In genomic region chr3:48829525-48829924, GRCh38 we compare ENCODE assay signal across 2 cellular contexts. TPM values are rescaled to one million over a fixed set of nuclear protein-coding genes. Genes with fewer than 3 reads are reported as not detected.
DNase-seq lines count a peak whose midpoint lies in the region; ATAC-seq, FAIRE-seq and TF ChIP-seq lines count a peak whose summit lies in the region.
"Not testable (repeated sequence)": the region's sequence is repeated elsewhere in the genome, so short reads cannot be mapped to it uniquely, and the experiment has no call there.

No MANE protein-coding gene starts in this region.

- H3K9me3 ChIP-seq in K562 (replicated peaks; ENCODE audit: control insufficient read depth, insufficient read depth, low read depth, low read length) = not testable (repeated sequence)

- H3K27me3 ChIP-seq in K562 (ENCODE audit: control insufficient read depth in 2 of 2, insufficient read depth in 2 of 2, low read length in 2 of 2) = not testable (repeated sequence)

- intact Hi-C loops in K562 (cut with micrococcal nuclease) = not testable (repeated sequence)

- not testable (repeated sequence) for H3K4me1 ChIP-seq in K562 (replicated peaks in 1 of 2; ENCODE audit: control insufficient read depth in 2 of 2, insufficient read depth in 2 of 2, low read length in 2 of 2)

- TF ChIP-seq EP300 in K562 (IDR thresholded peaks at IDR 0.05; ENCODE audit: low read length) = not testable (repeated sequence)

- H3K4me2 ChIP-seq in K562 (ENCODE audit: insufficient read depth, low read length) = not testable (repeated sequence)

- not testable (repeated sequence) for H3K4me3 ChIP-seq in K562

- ATAC-seq in K562 = not testable (repeated sequence)

- H3K79me2 ChIP-seq in K562 (ENCODE audit: control insufficient read depth, insufficient read depth, low read length) = peaks cover 41% of the 10 kb centered on the region

- not testable (repeated sequence) for TF ChIP-seq CTCF in K562 (IDR thresholded peaks at IDR 0.05 in 2 of 3, conservative IDR thresholded peaks at IDR 0.05 in 1 of 3; ENCODE audit: insufficient read depth in 2 of 3, low read depth in 1 of 3, low read length in 3 of 3)

- not testable (repeated sequence) for H3K27ac ChIP-seq in K562 (ENCODE audit: extremely low read depth, low read depth, low read length)

- H3K9me1 ChIP-seq in K562 (ENCODE audit: control insufficient read depth, insufficient read depth, low read length) = not testable (repeated sequence)

- H4K20me1 ChIP-seq in K562 (replicated peaks; ENCODE audit: control insufficient read depth, insufficient read depth, low read length) = not testable (repeated sequence)

- not testable (repeated sequence) for TF ChIP-seq RAD21 in K562 (CRISPR knock-in tag; conservative IDR thresholded peaks at IDR 0.05 in 1 of 2, IDR thresholded peaks at IDR 0.05 in 1 of 2)

- 85% methylated on average over 11 of the region's 11 CpGs for WGBS in K562 (ENCODE audit: insufficient coverage, low coverage, missing lambda C conversion rate)

- TF ChIP-seq POLR2A in K562 (conservative IDR thresholded peaks at IDR 0.05) = not testable (repeated sequence)

- POLR2A ChIA-PET in K562 (lab: Yijun Ruan, JAX) = interaction anchor here (0.6 to 1.9 kb wide), 3 partner anchors 18 to 194 kb away, joined by 3 to 6 read pairs (median 3); partner anchors contain the start of gene PRKAR2A

- BruUV-seq in K562 (replicated peaks; lab: Mats Ljungman, UMichigan) = not testable (repeated sequence)

- CTCF ChIA-PET in K562 (lab: Yijun Ruan, JAX; ENCODE audit: low intra/inter-chr PET ratio) = not testable (repeated sequence)

- not testable (repeated sequence) for H3K9ac ChIP-seq in K562 (ENCODE audit: insufficient read depth in 1 of 2, low read depth in 2 of 2, low read length in 2 of 2)

- FAIRE-seq in K562 (lab: Jason Lieb, UNC) = not testable (repeated sequence)
- peak; percentile 35 for FAIRE-seq in endometrium (lab: Jason Lieb, UNC)

- DNase-seq in K562 (ENCODE audit: extremely low read depth in 1 of 4, low spot score in 3 of 4) = not testable (repeated sequence)

- H3K36me3 ChIP-seq in K562 (ENCODE audit: control insufficient read depth, insufficient read depth, low read length) = not testable (repeated sequence)

- not testable (repeated sequence) for H2AFZ ChIP-seq in K562 (ENCODE audit: low read depth, low read length)

- in situ Hi-C loops in K562 (cut with MboI) = not testable (repeated sequence)

TF ChIP-seq in K562, 482 proteins besides CTCF, POLR2A, EP300 and RAD21:
- TF ChIP-seq MTF1 (CRISPR knock-in tag; IDR thresholded peaks at IDR 0.05; ENCODE audit: borderline replicate concordance) (peak; percentile 78; the same call in 1 of the 2 replicates), ZBTB11 (CRISPR knock-in tag; IDR thresholded peaks at IDR 0.05) (peak in 1 of 3 experiments; percentile 38; a peak in 1 of 6 replicates), SLC30A9 (CRISPR knock-in tag; IDR thresholded peaks at IDR 0.05) (peak; percentile 58; the same call in 1 of the 2 replicates), ZNF408 (CRISPR knock-in tag; IDR thresholded peaks at IDR 0.05; ENCODE audit: low read depth) (0 out of 2 replicates have a peak, but pooled peaks have one; percentile 80), ZNF277 (CRISPR knock-in tag; IDR thresholded peaks at IDR 0.05; ENCODE audit: borderline replicate concordance) (peak; percentile 85; the same call in 1 of the 2 replicates), NFIX (CRISPR knock-in tag; IDR thresholded peaks at IDR 0.05; ENCODE audit: low read depth) (peak; percentile 69; the same call in 1 of the 2 replicates), ZNF449 (CRISPR knock-in tag; IDR thresholded peaks at IDR 0.05) (peak; percentile 69; the same call in 1 of the 2 replicates), HOXB6 (CRISPR knock-in tag; IDR thresholded peaks at IDR 0.05; ENCODE audit: borderline replicate concordance) (peak; percentile 26; the same call in 1 of the 2 replicates)

RNA-seq across cellular contexts. Expression of gene PRKAR2A, which starts 18.1 kb away (rescaled TPM):
- 6.0 and 10.1 TPM in 2 replicates for total RNA-seq in K562 (2011; cell fraction: chromatin; rRNA removed; ENCODE audit: low replicate concordance)
- 7.2 and 7.8 TPM in 2 replicates for total RNA-seq in K562 (2011; cell fraction: nucleolus; rRNA removed)
- total RNA-seq in K562 (2011; cell fraction: nucleoplasm; rRNA removed) = 9.5 and 14.4 TPM in 2 replicates
- total RNA-seq in K562 (2014; rRNA removed) (37.6 and 56.2 TPM in 2 replicates), K562 (2014; rRNA removed; fragmentation: Illumina TruSeq; extraction: Trizol) (48.6 and 50.1 TPM in 2 replicates), K562 (2015; rRNA removed; fragmentation: Illumina TruSeq; extraction: Trizol) (50.7 and 53.0 TPM in 2 replicates), K562 (2021) (84.4 and 84.5 TPM in 2 replicates)
- polyA plus RNA-seq in K562 (2011; rRNA removed) (14.4 and 22.8 TPM in 2 replicates), K562 (2014; fragmentation: Illumina TruSeq; extraction: Trizol) (39.3 and 50.3 TPM in 2 replicates), K562 (2014; fragmentation: Nextera tagmentation; extraction: Ambion mirVana) (10 to 100 TPM; 15.9 to 19.8 TPM), K562 (2014; rRNA removed) (17.7 and 19.2 TPM in 2 replicates)
- 12.2 and 17.3 TPM in 2 replicates for polyA plus RNA-seq in K562 (2011; cell fraction: cytosol; rRNA removed)
- 4.0 and 4.8 TPM in 2 replicates for polyA plus RNA-seq in K562 (2011; cell fraction: nucleus; rRNA removed)
- polyA plus RNA-seq in K562 (2012) = 32.4 and 35.2 TPM in 2 replicates
- polyA minus RNA-seq in K562 (2011; rRNA and poly(A)+ RNA removed) = 45.4 and 62.1 TPM in 2 replicates
- polyA minus RNA-seq in K562 (2011; cell fraction: cytosol; rRNA and poly(A)+ RNA removed) = 21.2 and 32.3 TPM in 2 replicates
- polyA minus RNA-seq in K562 (2011; cell fraction: nucleus; rRNA and poly(A)+ RNA removed) = 3.9 and 10.4 TPM in 2 replicates
